ENCODE assay signal across 8 cellular contexts in the genomic region with DNA sequence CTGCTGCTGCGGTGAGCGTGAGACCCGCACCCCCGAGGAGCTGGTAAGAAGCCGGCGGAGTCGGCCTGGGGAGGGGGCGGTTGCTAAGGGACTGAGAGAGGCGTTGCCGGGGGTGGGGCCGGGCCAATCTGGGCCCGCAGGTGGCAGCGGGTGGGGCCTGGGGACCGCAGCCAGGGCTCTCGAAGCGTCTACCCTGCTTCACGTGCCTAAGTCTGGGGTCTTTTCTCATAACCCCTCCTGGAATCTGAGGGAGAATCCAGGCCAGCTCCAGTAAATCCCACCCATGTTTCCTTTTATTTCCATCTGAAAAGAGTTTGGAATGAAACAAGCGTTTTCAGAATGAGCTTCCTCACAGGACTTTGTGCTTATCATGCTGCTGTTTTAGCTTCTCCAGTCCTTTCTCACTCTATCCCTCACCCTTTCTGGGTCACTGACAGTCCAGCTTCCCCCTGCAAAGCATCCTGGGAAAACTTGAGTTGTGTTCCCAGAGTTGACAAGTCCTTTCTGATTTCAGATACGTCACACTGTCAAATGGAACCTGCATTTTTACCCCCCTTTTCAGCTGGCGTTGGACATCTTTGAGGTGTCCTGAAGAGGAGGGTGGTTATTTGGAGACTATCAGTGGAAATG. TPM values are rescaled to one million over a fixed set of nuclear protein-coding genes. Genes with fewer than 3 reads are reported as not detected.
DNase-seq lines count a peak whose midpoint lies in the region; ATAC-seq and TF ChIP-seq lines count a peak whose summit lies in the region.

No MANE protein-coding gene starts in this region.

- no peaks in the 10 kb centered on the region for H3K9me3 ChIP-seq in CD8-positive, alpha-beta T cell (ENCODE audit: low read length)
- no peaks in the 10 kb centered on the region for H3K9me3 ChIP-seq in SK-N-MC (ENCODE audit: low read depth, low read length)

- H3K4me3 Mint-ChIP-seq in CD8-positive, alpha-beta T cell: peak overlapping the region; percentile 99
- H3K4me3 Mint-ChIP-seq in naive B cell: peak overlapping the region; percentile 89 to 100 (median 97)

- DNase-seq in CD8-positive, alpha-beta T cell: no peak
- DNase-seq in SK-N-MC (ENCODE audit: low read depth, low spot score): no peak
- DNase-seq in erythroblast (lab: John Stamatoyannopoulos, UW): peak; percentile 62 to 78
- DNase-seq in naive B cell: no peak
- DNase-seq in SW 1271 (lab: John Stamatoyannopoulos, UW): no peak
- DNase-seq in cerebellar nuclear complex (lab: John Stamatoyannopoulos, UW): no peak

- TF ChIP-seq POLR2A in erythroblast (IDR thresholded peaks at IDR 0.05; ENCODE audit: low read length): no peak

- peak; percentile 61 for ATAC-seq in CD8-positive, alpha-beta T cell
- peak; percentile 39 for ATAC-seq in GM19025 (IDR thresholded peaks at IDR 0.05; ENCODE audit: low read depth, unreplicated experiment)
- peak; percentile 44 for ATAC-seq in HG03108 (IDR thresholded peaks at IDR 0.05; ENCODE audit: unreplicated experiment)
- ATAC-seq in naive B cell (ENCODE audit: low read depth in 2 of 2): peak; percentile 64 to 66

- peak overlapping the region; percentile 80 for H3K27ac ChIP-seq in CD8-positive, alpha-beta T cell (ENCODE audit: low read depth, low read length)
- H3K27ac ChIP-seq in SK-N-MC: peak overlapping the region; percentile 21

- peaks cover 30% of the 10 kb centered on the region for H3K36me3 Mint-ChIP-seq in CD8-positive, alpha-beta T cell
- peaks cover 0 to 4% of the 10 kb centered on the region in 2 donors for H3K36me3 Mint-ChIP-seq in naive B cell

- H3K9me3 Mint-ChIP-seq in CD8-positive, alpha-beta T cell: no peaks in the 10 kb centered on the region
- H3K9me3 Mint-ChIP-seq in naive B cell: no peaks in the 10 kb centered on the region

- H3K36me3 ChIP-seq in CD8-positive, alpha-beta T cell (ENCODE audit: insufficient read depth, low read length): peaks cover 5% of the 10 kb centered on the region
- H3K36me3 ChIP-seq in SK-N-MC (ENCODE audit: insufficient read depth, low read length): peaks cover 41% of the 10 kb centered on the region

- peak overlapping the region; percentile 76 for H3K9ac ChIP-seq in SK-N-MC (ENCODE audit: insufficient read length)

- CTCF ChIA-PET in CD8-positive, alpha-beta T cell (lab: Charles Lee): interaction anchor here (0.6 to 1.8 kb wide), 5 partner anchors 31 to 563 kb away, joined by 3 to 5 read pairs (median 4); no protein-coding TSS in a partner anchor

- no peak for TF ChIP-seq CTCF in CD8-positive, alpha-beta T cell (IDR thresholded peaks at IDR 0.05)

- peaks cover 48% of the 10 kb centered on the region for H3K4me1 ChIP-seq in CD8-positive, alpha-beta T cell (ENCODE audit: insufficient read depth, low read length)

- intact Hi-C loops in CD8-positive, alpha-beta T cell (cut with DNase I, micrococcal nuclease): loop anchor here (1.0 to 5.0 kb wide), 11 partner anchors 103 to 1334 kb away; partner anchors contain the start of genes FBXO2 (in 2 of the 2), FBXO44 (in 2 of the 2), MAD2L2 (in 2 of the 2) and MFN2 (in 2 of the 2)

- no peaks in the 10 kb centered on the region for H3K27me3 ChIP-seq in CD8-positive, alpha-beta T cell (ENCODE audit: insufficient read depth, low read length)

- H3K27me3 Mint-ChIP-seq in CD8-positive, alpha-beta T cell (ENCODE audit: low read depth): no peaks in the 10 kb centered on the region
- no peaks in the 10 kb centered on the region for H3K27me3 Mint-ChIP-seq in naive B cell

- H3K4me1 Mint-ChIP-seq in CD8-positive, alpha-beta T cell (ENCODE audit: low read depth): peaks cover 61% of the 10 kb centered on the region
- H3K4me1 Mint-ChIP-seq in naive B cell: peaks cover 51 to 79% (median 65%) of the 10 kb centered on the region in 3 donors

- peak overlapping the region; percentile 96 for H3K4me3 ChIP-seq in CD8-positive, alpha-beta T cell (ENCODE audit: low read depth, low read length)
- peak overlapping the region; percentile 90 for H3K4me3 ChIP-seq in SK-N-MC

- H3K27ac Mint-ChIP-seq in CD8-positive, alpha-beta T cell: peak overlapping the region; percentile 98
- H3K27ac Mint-ChIP-seq in naive B cell: peak overlapping the region; percentile 98 to 100 (median 99)

- POLR2A ChIA-PET in CD8-positive, alpha-beta T cell (lab: Charles Lee): interaction anchor here (1.0 to 2.4 kb wide), 10 partner anchors 8 to 212 kb away, joined by 3 to 51 read pairs (median 4); partner anchors contain the start of gene AGTRAP

RNA-seq across cellular contexts. Expression of gene CLCN6, which starts 0.4 kb away (rescaled TPM):
- total RNA-seq in CD8-positive, alpha-beta T cell: 10 to 100 TPM; 14.8 to 18.5 TPM
- 10 to 100 TPM in 2 of 6 donors, 1 to 10 TPM in 4; 1.9 to 19.0 (median 9.1) TPM for polyA plus RNA-seq in naive B cell (ENCODE audit: low read depth in 6 of 6)

RNA-seq across cellular contexts. Expression of gene MTHFR, which starts 0.7 kb away (rescaled TPM):
- total RNA-seq in CD8-positive, alpha-beta T cell: 10 to 100 TPM; 27.3 to 27.5 TPM
- polyA plus RNA-seq in naive B cell (ENCODE audit: low read depth in 6 of 6): 10 to 100 TPM in 5 of 6 donors, 1 to 10 TPM in 1; 8.8 to 26.8 (median 18.9) TPM

RNA-seq across cellular contexts. Expression of gene NPPA, which starts 41.2 kb away (rescaled TPM):
- not detected for total RNA-seq in CD8-positive, alpha-beta T cell
- not detected for polyA plus RNA-seq in naive B cell (ENCODE audit: low read depth in 6 of 6)

RNA-seq across cellular contexts. Expression of gene C1orf167, which starts 44.4 kb away (rescaled TPM):
- total RNA-seq in CD8-positive, alpha-beta T cell: not detected
- 1 to 10 TPM in 1 of 6 donors, not detected in 5; 2.9 TPM for polyA plus RNA-seq in naive B cell (ENCODE audit: low read depth in 6 of 6)

RNA-seq across cellular contexts. Expression of gene NPPB, which starts 52.3 kb away (rescaled TPM):
- not detected for total RNA-seq in CD8-positive, alpha-beta T cell
- polyA plus RNA-seq in naive B cell (ENCODE audit: low read depth in 6 of 6): not detected

Comparison
In these comparisons a context has a peak if more than half of its experiments do, and no peak if none do; other contexts are left out.
1. DNase-seq: peak in erythroblast (2 of 2); none in CD8-positive, alpha-beta T cell (0 of 7), SK-N-MC (single experiment), naive B cell (single experiment), SW 1271 (0 of 2) and cerebellar nuclear complex (0 of 2).
2. Peak in every context shown above with its lines, with median percentiles within 50 percentile points of each other: ATAC-seq.